In genomic region chr2:104448661-104449410, GRCh38 we compare ENCODE assay signal across 19 cellular contexts.
DNase-seq lines count a peak whose midpoint lies in the region; ATAC-seq and TF ChIP-seq lines count a peak whose summit lies in the region.
"Had no signal": no experiment of that assay in that cellular context is flagged by ENCODE, and none has a peak within 500 bp of the region (broad histone marks: within the 10 kb centered on the region; RNA-seq: fewer than 3 reads in every experiment).

No MANE protein-coding gene starts in this region.

- H3K4me1 ChIP-seq in right cardiac atrium (ENCODE audit: control insufficient read depth, insufficient read depth, low read length) (no peaks in the 10 kb centered on the region), mesodermal cell (ENCODE audit: control insufficient read depth, insufficient read depth, low read length, poor library complexity, severe bottlenecking) (peaks cover 7% of the 10 kb centered on the region), upper lobe of right lung (no peaks in the 10 kb centered on the region)
- H3K4me1 ChIP-seq: A549 had no signal

- no peak overlapping the region for H3K27ac Mint-ChIP-seq in activated CD8-positive, alpha-beta T cell treated with anti-CD3 and anti-CD28 coated beads, Interleukin-2, amount 10 ng/mL, durations not matched to agents 7 days and 5 days

- no peaks in the 10 kb centered on the region for H3K36me3 Mint-ChIP-seq in activated CD8-positive, alpha-beta T cell treated with anti-CD3 and anti-CD28 coated beads, Interleukin-2, amount 10 ng/mL, durations not matched to agents 7 days and 5 days (ENCODE audit: low read depth)
- H3K36me3 Mint-ChIP-seq: CD4-positive, alpha-beta memory T cell had no signal

- no peak for TF ChIP-seq CTCF in upper lobe of right lung (IDR thresholded peaks at IDR 0.05)

- H3K27ac ChIP-seq in right cardiac atrium (ENCODE audit: low read length) (no peak overlapping the region), mesodermal cell (ENCODE audit: low read depth, low read length, severe bottlenecking) (peak overlapping the region; percentile 31), upper lobe of right lung (no peak overlapping the region)
- H3K27ac ChIP-seq: A549, PC-9 had no signal

- peak; percentile 54 to 89 for ATAC-seq in right cardiac atrium
- ATAC-seq in Right ventricle myocardium superior (ENCODE audit: poor library complexity), result no peak
- no peak for ATAC-seq in upper lobe of right lung
- no peak for ATAC-seq in activated CD8-positive, alpha-beta T cell treated with anti-CD3 and anti-CD28 coated beads, Interleukin-2, amount 10 ng/mL, durations not matched to agents 7 days and 5 days
- no peak for ATAC-seq in HG03039 (IDR thresholded peaks at IDR 0.05; ENCODE audit: unreplicated experiment)
- no peak for ATAC-seq in GM21717 (IDR thresholded peaks at IDR 0.05; ENCODE audit: unreplicated experiment)
- ATAC-seq: A549, HCT116 had no signal

- intact Hi-C loops in right cardiac atrium (cut with DNase I) (no loop called here), Right ventricle myocardium superior (cut with DNase I) (no loop called here), upper lobe of right lung (cut with DNase I) (no loop called here)

- H3K9me3 Mint-ChIP-seq in activated CD8-positive, alpha-beta T cell treated with anti-CD3 and anti-CD28 coated beads, Interleukin-2, amount 10 ng/mL, durations not matched to agents 7 days and 5 days (ENCODE audit: insufficient read depth), result no peaks in the 10 kb centered on the region

- H3K4me1 Mint-ChIP-seq in activated CD8-positive, alpha-beta T cell treated with anti-CD3 and anti-CD28 coated beads, Interleukin-2, amount 10 ng/mL, durations not matched to agents 7 days and 5 days (ENCODE audit: low read depth), result peaks cover 7% of the 10 kb centered on the region

- no peaks in the 10 kb centered on the region for H3K9me3 ChIP-seq in right cardiac atrium (ENCODE audit: control insufficient read depth, low read length)
- H3K9me3 ChIP-seq in mesodermal cell (ENCODE audit: control insufficient read depth, low read length), result no peaks in the 10 kb centered on the region
- no peaks in the 10 kb centered on the region for H3K9me3 ChIP-seq in upper lobe of right lung
- H3K9me3 ChIP-seq: A549 had no signal

- CTCF ChIA-PET in activated CD8-positive, alpha-beta T cell treated with anti-CD3 and anti-CD28 coated beads, Interleukin-2, amount 10 ng/mL, durations not matched to agents 7 days and 5 days (lab: Charles Lee), result interaction anchor here (1.6 to 1.7 kb wide), 2 partner anchors 10 to 400 kb away, joined by 3 to 6 read pairs; no protein-coding TSS in a partner anchor

- WGBS in right cardiac atrium, result 37% methylated on average over 5 of the region's 5 CpGs
- WGBS in mesodermal cell (ENCODE audit: insufficient coverage in 2 of 2), 2 experiments, result 77% methylated on average over 4 of the region's 5 CpGs; no CpG with 5 or more reads in 1 of the 2 experiments

- H3K36me3 ChIP-seq in mesodermal cell (ENCODE audit: control insufficient read depth, insufficient read depth, low read length) (no peaks in the 10 kb centered on the region), upper lobe of right lung (no peaks in the 10 kb centered on the region)

- peak overlapping the region; percentile 3 for H3K4me3 ChIP-seq in right cardiac atrium (ENCODE audit: low read length)
- no peak overlapping the region for H3K4me3 ChIP-seq in mesodermal cell (ENCODE audit: extremely low read depth, insufficient read depth, low read length, poor library complexity, severe bottlenecking)
- peak overlapping the region; percentile 6 for H3K4me3 ChIP-seq in upper lobe of right lung
- H3K4me3 ChIP-seq: A549, PC-9 had no signal

- POLR2A ChIA-PET in activated CD8-positive, alpha-beta T cell treated with anti-CD3 and anti-CD28 coated beads, Interleukin-2, amount 10 ng/mL, durations not matched to agents 7 days and 5 days (lab: Charles Lee), result interaction anchor here (0.6 kb wide), 1 partner anchor 10 kb away, joined by 3 read pairs; no protein-coding TSS in a partner anchor

- no peak overlapping the region for H3K4me3 Mint-ChIP-seq in activated CD8-positive, alpha-beta T cell treated with anti-CD3 and anti-CD28 coated beads, Interleukin-2, amount 10 ng/mL, durations not matched to agents 7 days and 5 days

- DNase-seq in right cardiac atrium (no peak), Right ventricle myocardium superior (no peak), astrocyte of the hippocampus (ENCODE audit: low read depth, low spot score) (peak; percentile 37), upper lobe of right lung (no peak)
- no peak for DNase-seq in activated CD8-positive, alpha-beta T cell treated with anti-CD3 and anti-CD28 coated beads, Interleukin-2, amount 10 ng/mL, durations not matched to agents 7 days and 5 days
- DNase-seq: CD4-positive, alpha-beta memory T cell; DMS79 treated with DMSO at 0.1 percent for 48 hours; GDM1; IMR-90; Kasumi-1; NCI-H2029; NCI-H2171 treated with DMSO at 0.1 percent for 48 hours; NCI-H510A treated with DMSO at 0.1 percent for 48 hours; PC-9 had no signal

- no peaks in the 10 kb centered on the region for H3K27me3 Mint-ChIP-seq in activated CD8-positive, alpha-beta T cell treated with anti-CD3 and anti-CD28 coated beads, Interleukin-2, amount 10 ng/mL, durations not matched to agents 7 days and 5 days (ENCODE audit: low read depth)
- H3K27me3 Mint-ChIP-seq: CD4-positive, alpha-beta memory T cell had no signal

- H3K27me3 ChIP-seq in right cardiac atrium (ENCODE audit: control insufficient read depth, insufficient read depth) (no peaks in the 10 kb centered on the region), upper lobe of right lung (no peaks in the 10 kb centered on the region)

Comparison
In these comparisons a context has a peak if more than half of its experiments do, and no peak if none do; other contexts are left out.
1. ATAC-seq: peak in right cardiac atrium (2 of 2); none in Right ventricle myocardium superior (single experiment), upper lobe of right lung (single experiment), activated CD8-positive, alpha-beta T cell treated with anti-CD3 and anti-CD28 coated beads, Interleukin-2, amount 10 ng/mL, durations not matched to agents 7 days and 5 days (single experiment), HG03039 (single experiment) and GM21717 (single experiment).